ENCODE assay signal across 17 cellular contexts in genomic region chr5:96538831-96539250, GRCh38.
A peak's percentile ranks its signal among the peaks of the same experiment; 100 is the strongest.
DNase-seq lines count a peak whose midpoint lies in the region; ATAC-seq, FAIRE-seq and TF ChIP-seq lines count a peak whose summit lies in the region.
"Had no signal": no experiment of that assay in that cellular context is flagged by ENCODE, and none has a peak within 500 bp of the region (broad histone marks: within the 10 kb centered on the region; RNA-seq: fewer than 3 reads in every experiment).

No MANE protein-coding gene starts in this region.

- POLR2A ChIA-PET in A549 (lab: Yijun Ruan, JAX): no interaction called here
- POLR2A ChIA-PET in PC-3 (lab: Charles Lee; ENCODE audit: unreplicated experiment): no interaction called here

- TF ChIP-seq CTCF in A549 (IDR thresholded peaks at IDR 0.05): no peak
- TF ChIP-seq CTCF in PC-3 (conservative IDR thresholded peaks at IDR 0.05; ENCODE audit: low read depth, low read length): no peak

- H3K4me2 ChIP-seq in A549 (peak overlapping the region; percentile 48), PC-3 (ENCODE audit: low read length) (no peak overlapping the region)

- no peaks in the 10 kb centered on the region for H4K20me1 ChIP-seq in PC-3 (ENCODE audit: low read length)

- TF ChIP-seq RAD21 in A549 (conservative IDR thresholded peaks at IDR 0.05 in 1 of 2, IDR thresholded peaks at IDR 0.05 in 1 of 2): no peak; a peak in 1 of 5 replicates

- TF ChIP-seq POLR2A in A549 (IDR thresholded peaks at IDR 0.05; ENCODE audit: low read length): no peak

- FAIRE-seq in A549 (lab: Jason Lieb, UNC) (peak; percentile 77), urothelium cell line (lab: Jason Lieb, UNC) (no peak)
- FAIRE-seq: astrocyte, keratinocyte had no signal

- no peaks in the 10 kb centered on the region for H3K9me2 ChIP-seq in PC-3 (replicated peaks; ENCODE audit: low read length)

- ATAC-seq in A549: peak; percentile 64 to 84; a peak in 4 of 6 replicates
- peak; percentile 43; the same call in 1 of the 2 replicates for ATAC-seq in PC-3
- no peak for ATAC-seq in GM18873 (IDR thresholded peaks at IDR 0.05; ENCODE audit: low FRiP score, unreplicated experiment)
- ATAC-seq: gastrocnemius medialis; stimulated activated naive B cell treated with anti-CD40 and anti-IgM and Interleukin-4, amounts not matched to agents 10 μg/mL and 1 μg/mL and 100 μg/mL, for 72 hours had no signal

- H3F3A ChIP-seq in PC-3 (ENCODE audit: low read length, unreplicated experiment): no peaks in the 10 kb centered on the region

- no peak overlapping the region for H3K9ac ChIP-seq in PC-3 (ENCODE audit: low read length)

- H3K27me3 ChIP-seq in PC-3 (ENCODE audit: low read length): no peaks in the 10 kb centered on the region
- H3K27me3 ChIP-seq: gastrocnemius medialis, MG63 had no signal

- no peaks in the 10 kb centered on the region for H3K79me2 ChIP-seq in PC-3 (ENCODE audit: low read length)

- no peak overlapping the region for H2AFZ ChIP-seq in PC-3 (ENCODE audit: low read length)

- CTCF ChIA-PET in A549 (lab: Yijun Ruan, JAX) (interaction anchor here (1.0 kb wide), 1 partner anchor 57 kb away, joined by 3 read pairs; no protein-coding TSS in a partner anchor), PC-3 (lab: Charles Lee) (no interaction called here)

- intact Hi-C loops in PC-3 (cut with micrococcal nuclease): no loop called here
- intact Hi-C loops in posterior vena cava (cut with DNase I): no loop called here

- H3K36me3 ChIP-seq in PC-3 (ENCODE audit: low read depth, low read length): no peaks in the 10 kb centered on the region
- H3K36me3 ChIP-seq: gastrocnemius medialis, MG63 had no signal

- no peak overlapping the region for H3K4me3 ChIP-seq in A549
- no peak overlapping the region for H3K4me3 ChIP-seq in PC-3 (ENCODE audit: low read length)
- H3K4me3 ChIP-seq: gastrocnemius medialis, MG63 had no signal

- no peaks in the 10 kb centered on the region; the same call in 2 of the 3 replicates for H3K9me3 ChIP-seq in A549
- H3K9me3 ChIP-seq in PC-3 (ENCODE audit: low read length): no peaks in the 10 kb centered on the region
- H3K9me3 ChIP-seq: gastrocnemius medialis had no signal

- no TSS peak for BruUV-seq in PC-3 (replicated peaks; lab: Mats Ljungman, UMichigan)

- DNase-seq in A549 (ENCODE audit: low read depth in 1 of 2, low spot score in 1 of 2) (peak in 1 of 2 experiments; percentile 28), DMS53 treated with DMSO at 0.1 percent for 48 hours (lab: John Stamatoyannopoulos, UW; ENCODE audit: unreplicated experiment) (peak; percentile 75), PC-3 (peak; percentile 14), fibroblast of gingiva (ENCODE audit: low read depth) (peak; percentile 49), urothelium cell line (ENCODE audit: low spot score) (no peak), AG08396 (ENCODE audit: low spot score) (no peak), posterior vena cava (ENCODE audit: low spot score) (no peak)
- DNase-seq: gastrocnemius medialis; GOT3; MG63; NCI-H2227 treated with DMSO at 0.1 percent for 48 hours; RPMI8226; stimulated activated CD4-positive, alpha-beta T cell treated with anti-CD3 and anti-CD28 coated beads, Interleukin-2, amount 100 ng/mL, for 48 hours; stimulated activated naive B cell treated with anti-CD40 and anti-IgM and Interleukin-4, amounts not matched to agents 10 μg/mL and 1 μg/mL and 100 μg/mL, for 72 hours had no signal

- H3K4me1 ChIP-seq in A549 (peaks cover 35% of the 10 kb centered on the region), PC-3 (ENCODE audit: insufficient read depth, low read length) (peaks cover 23% of the 10 kb centered on the region)
- H3K4me1 ChIP-seq: gastrocnemius medialis had no signal

- H3K27ac ChIP-seq in A549 (peak overlapping the region; percentile 61 to 77), PC-3 (ENCODE audit: low read length) (no peak overlapping the region)
- H3K27ac ChIP-seq: gastrocnemius medialis had no signal

- no peak for TF ChIP-seq EP300 in A549 (IDR thresholded peaks at IDR 0.05)

- WGBS in A549 (ENCODE audit: missing lambda C conversion rate): 0% methylated on average over 1 of the region's 1 CpG

TF ChIP-seq in A549, 52 proteins besides CTCF, POLR2A, EP300 and RAD21:
- TF ChIP-seq TFCP2L1 (CRISPR knock-in tag; IDR thresholded peaks at IDR 0.05): no peak
- no peak for TF ChIP-seq MAZ (IDR thresholded peaks at IDR 0.05; ENCODE audit: borderline replicate concordance, low read depth, low read length)
- peak; percentile 42 for TF ChIP-seq MAFK (IDR thresholded peaks at IDR 0.05; ENCODE audit: partially characterized antibody)
- no peak for TF ChIP-seq KDM5A (IDR thresholded peaks at IDR 0.05)
- TF ChIP-seq FOSL2 (IDR thresholded peaks at IDR 0.05): peak; percentile 59; the same call in 1 of the 2 replicates
- peak; percentile 40; the same call in 1 of the 2 replicates for TF ChIP-seq FOSL2 (CRISPR knock-in tag; IDR thresholded peaks at IDR 0.05)
- no peak for TF ChIP-seq CHD4 (IDR thresholded peaks at IDR 0.05; ENCODE audit: borderline replicate concordance)
- no peak for TF ChIP-seq ESRRA (IDR thresholded peaks at IDR 0.05; ENCODE audit: borderline replicate concordance, low read length)
- TF ChIP-seq JUNB (IDR thresholded peaks at IDR 0.05): peak; percentile 54
- no peak for TF ChIP-seq FOXS1 (CRISPR knock-in tag; IDR thresholded peaks at IDR 0.05)
- no peak for TF ChIP-seq USF2 (IDR thresholded peaks at IDR 0.05)
- TF ChIP-seq RCOR1 (IDR thresholded peaks at IDR 0.05; ENCODE audit: low read depth, low read length): no peak
- TF ChIP-seq HOXB5 (CRISPR knock-in tag; IDR thresholded peaks at IDR 0.05): no peak
- TF ChIP-seq CHD2 (IDR thresholded peaks at IDR 0.05; ENCODE audit: low read length, partially characterized antibody): no peak
- TF ChIP-seq RNF2 (IDR thresholded peaks at IDR 0.05; ENCODE audit: borderline replicate concordance, low read depth): no peak
TF ChIP-seq in A549: peak in this region for 3.

Comparison
In these comparisons a context has a peak if more than half of its experiments do, and no peak if none do; other contexts are left out.
1. DNase-seq: peak in DMS53 treated with DMSO at 0.1 percent for 48 hours (single experiment), PC-3 (single experiment) and fibroblast of gingiva (single experiment); none in urothelium cell line (single experiment), AG08396 (single experiment) and posterior vena cava (single experiment).